1 cellular context compared by ENCODE assay signal in genomic region chr1:28247603-28248272, GRCh38.
TF ChIP-seq lines count a peak whose summit lies in the region.

No MANE protein-coding gene starts in this region.

TF ChIP-seq in GM23338, 12 proteins besides CTCF, POLR2A, EP300 and RAD21 (continued from another document):
- TF ChIP-seq ZNF462 (CRISPR knock-in tag; IDR thresholded peaks at IDR 0.05) (no peak), EZH2 (IDR thresholded peaks at IDR 0.05; ENCODE audit: low read depth, unreplicated experiment) (no peak), JUNB (IDR thresholded peaks at IDR 0.05; ENCODE audit: unreplicated experiment) (no peak), ZNF331 (CRISPR knock-in tag; IDR thresholded peaks at IDR 0.05; ENCODE audit: low read depth) (no peak), STAT1 (IDR thresholded peaks at IDR 0.05; ENCODE audit: unreplicated experiment) (no peak)
TF ChIP-seq in GM23338: peak in this region for 0.
